Comparison of ENCODE assay signal across 11 cellular contexts in genomic region chr9:129481424-129481823, GRCh38.
A peak's percentile ranks its signal among the peaks of the same experiment; 100 is the strongest.
DNase-seq lines count a peak whose midpoint lies in the region; ATAC-seq and TF ChIP-seq lines count a peak whose summit lies in the region.
"Had no signal": no experiment of that assay in that cellular context is flagged by ENCODE, and none has a peak within 500 bp of the region (broad histone marks: within the 10 kb centered on the region; RNA-seq: fewer than 3 reads in every experiment).

No MANE protein-coding gene starts in this region.

- TF ChIP-seq CTCF in 22Rv1 (IDR thresholded peaks at IDR 0.05) = no peak
- no peak for TF ChIP-seq CTCF in foreskin keratinocyte (conservative IDR thresholded peaks at IDR 0.05)

- H4K91ac ChIP-seq in neuronal stem cell (ENCODE audit: low read depth, low read length, poor library complexity) = no peak overlapping the region

- no peak for ATAC-seq in GM18868 (IDR thresholded peaks at IDR 0.05; ENCODE audit: unreplicated experiment)
- ATAC-seq in foreskin keratinocyte = no peak

- H3K4me1 Mint-ChIP-seq in IgD-negative memory B cell = peaks cover 0 to 5% (median 2%) of the 10 kb centered on the region in 3 donors

- H3K79me1 ChIP-seq in neuronal stem cell (ENCODE audit: low read depth, low read length) = no peaks in the 10 kb centered on the region

- H3K36me3 ChIP-seq in duodenal mucosa (ENCODE audit: control insufficient read depth in 1 of 2, insufficient read depth in 2 of 2, low read length in 2 of 2) = no peaks in the 10 kb centered on the region
- no peaks in the 10 kb centered on the region for H3K36me3 ChIP-seq in neuronal stem cell (replicated peaks in 1 of 2; ENCODE audit: control insufficient read depth in 2 of 2, insufficient read depth in 2 of 2, low read length in 2 of 2)

- H3K9me3 ChIP-seq in duodenal mucosa (ENCODE audit: control insufficient read depth in 1 of 2, low read length in 2 of 2) (no peaks in the 10 kb centered on the region), neuronal stem cell (replicated peaks in 1 of 2; ENCODE audit: control insufficient read depth in 2 of 2, insufficient read depth in 1 of 2, low read depth in 1 of 2, low read length in 2 of 2) (no peaks in the 10 kb centered on the region)

- DNase-seq in neuronal stem cell (ENCODE audit: low spot score) (no peak), foreskin keratinocyte (no peak), middle frontal gyrus (ENCODE audit: extremely low spot score, low spot score) (no peak), NCI-H69 (lab: John Stamatoyannopoulos, UW) (no peak)
- DNase-seq: DMS 273 treated with DMSO at 0.1 percent for 48 hours; NCI-H187; stimulated activated CD4-positive, alpha-beta T cell treated with anti-CD3 and anti-CD28 coated beads, Interleukin-4, amount 100 ng/mL, for 24 hours had no signal

- H3K14ac ChIP-seq in neuronal stem cell (ENCODE audit: low read length) = no peak overlapping the region

- peak overlapping the region; percentile 75 for H2BK120ac ChIP-seq in neuronal stem cell (ENCODE audit: low read depth, low read length)

- no CpG with 5 or more reads among the region's 9 CpGs for WGBS in neuronal stem cell (ENCODE audit: extremely low coverage in 2 of 2, insufficient read length in 2 of 2, insufficient replicate concordance in 1 of 2), 2 donors

- no peak overlapping the region for H2BK5ac ChIP-seq in neuronal stem cell (ENCODE audit: low read length)

- peak overlapping the region; percentile 98 for H2AK5ac ChIP-seq in neuronal stem cell (ENCODE audit: low read depth, low read length)

- no peak overlapping the region for H2BK12ac ChIP-seq in neuronal stem cell (ENCODE audit: low read length)

- H2BK15ac ChIP-seq in neuronal stem cell (ENCODE audit: low read length) = peak overlapping the region; percentile 93

- H3K9ac ChIP-seq in duodenal mucosa (ENCODE audit: low read depth in 1 of 2, low read length in 2 of 2) = peak overlapping the region in 1 of 2 donors; percentile 51
- H3K9ac ChIP-seq in neuronal stem cell (ENCODE audit: low read depth, low read length, poor library complexity) = no peak overlapping the region

- no peak overlapping the region for H3K23ac ChIP-seq in neuronal stem cell (ENCODE audit: low read depth, low read length, poor library complexity)

- H3K4me1 ChIP-seq in duodenal mucosa (ENCODE audit: control insufficient read depth in 1 of 2, insufficient read depth in 2 of 2, low read length in 2 of 2) (peaks cover 25 to 32% of the 10 kb centered on the region in 2 donors), neuronal stem cell (ENCODE audit: control insufficient read depth in 2 of 2, insufficient read depth in 1 of 2, low read depth in 1 of 2, low read length in 2 of 2) (peaks cover 20 to 52% of the 10 kb centered on the region in 2 donors), foreskin keratinocyte (peaks cover 17% of the 10 kb centered on the region)

- peak overlapping the region in 1 of 2 donors; percentile 51 for H3K4me3 ChIP-seq in duodenal mucosa (ENCODE audit: low read depth in 1 of 2, low read length in 2 of 2)
- H3K4me3 ChIP-seq in neuronal stem cell (ENCODE audit: low read length in 2 of 2) = no peak overlapping the region

- H3K27ac ChIP-seq in 22Rv1 (peak overlapping the region; percentile 100), duodenal mucosa (ENCODE audit: low read depth, low read length) (peak overlapping the region; percentile 97), neuronal stem cell (replicated peaks; ENCODE audit: low read length) (no peak overlapping the region), foreskin keratinocyte (no peak overlapping the region)

- H4K8ac ChIP-seq in neuronal stem cell (ENCODE audit: low read depth, low read length) = no peak overlapping the region

- peak overlapping the region; percentile 58 for H3K4ac ChIP-seq in neuronal stem cell (ENCODE audit: low read length)

- no peak overlapping the region for H3K4me2 ChIP-seq in neuronal stem cell (ENCODE audit: insufficient read depth, low read length, poor library complexity, severe bottlenecking)

- H3K27me3 ChIP-seq in duodenal mucosa (ENCODE audit: control insufficient read depth in 1 of 2, insufficient read depth in 2 of 2, low read length in 2 of 2) = no peaks in the 10 kb centered on the region
- peaks cover 0 to 3% (median 0%) of the 10 kb centered on the region in 3 experiments for H3K27me3 ChIP-seq in neuronal stem cell (ENCODE audit: control insufficient read depth in 3 of 3, insufficient read depth in 3 of 3, low read depth in 1 of 3, low read length in 3 of 3)
- no peaks in the 10 kb centered on the region for H3K27me3 ChIP-seq in foreskin keratinocyte

- no peaks in the 10 kb centered on the region for H3K36me3 Mint-ChIP-seq in IgD-negative memory B cell

- H3K18ac ChIP-seq in neuronal stem cell (ENCODE audit: low read length) = peak overlapping the region; percentile 95

- no peak overlapping the region for H2AFZ ChIP-seq in neuronal stem cell (ENCODE audit: low read length)

- peaks cover 44% of the 10 kb centered on the region for H3K27me3 Mint-ChIP-seq in IgD-negative memory B cell

- H3K9me3 Mint-ChIP-seq in IgD-negative memory B cell = no peaks in the 10 kb centered on the region

- H3K4me3 Mint-ChIP-seq in IgD-negative memory B cell = peak overlapping the region; percentile 6 to 74 (median 48)

- peak overlapping the region in 1 of 3 donors; percentile 35 for H3K27ac Mint-ChIP-seq in IgD-negative memory B cell

Comparison
In these comparisons a context has a peak if more than half of its experiments do, and no peak if none do; other contexts are left out.
1. H3K27ac ChIP-seq: peak in 22Rv1 (single experiment) and duodenal mucosa (single experiment); none in neuronal stem cell (single experiment) and foreskin keratinocyte (single experiment).